Comparison of ENCODE assay signal across 1 cellular context in genomic region chr4:123997736-123998449, GRCh38.
TF ChIP-seq lines count a peak whose summit lies in the region.

No MANE protein-coding gene starts in this region.

TF ChIP-seq in HepG2, 621 proteins besides CTCF, POLR2A, EP300 and RAD21 (continued from another document):
- TF ChIP-seq LRRFIP1 (CRISPR knock-in tag; conservative IDR thresholded peaks at IDR 0.05) (no peak), ZNF781 (CRISPR knock-in tag; IDR thresholded peaks at IDR 0.05; ENCODE audit: borderline replicate concordance, not compliant biosample characterization) (no peak), ARHGAP35 (CRISPR knock-in tag; IDR thresholded peaks at IDR 0.05; ENCODE audit: borderline replicate concordance) (no peak), ZSCAN20 (CRISPR knock-in tag; IDR thresholded peaks at IDR 0.05; ENCODE audit: borderline replicate concordance) (no peak), RFXAP (CRISPR knock-in tag; IDR thresholded peaks at IDR 0.05; ENCODE audit: borderline replicate concordance) (no peak)
